Comparison of ENCODE assay signal across 20 cellular contexts in genomic region chr5:116301110-116301509, GRCh38.
"Had no signal": no experiment of that assay in that cellular context is flagged by ENCODE, and none has a peak within 500 bp of the region (broad histone marks: within the 10 kb centered on the region; RNA-seq: fewer than 3 reads in every experiment).

No MANE protein-coding gene starts in this region.

- ATAC-seq: activated T-helper 17 cell treated with anti-CD3 and anti-CD28 coated beads, Interleukin-2, amount 50 U/mL, for 72 hours had no signal

- DNase-seq: activated CD4-positive, alpha-beta memory T cell treated with anti-CD3 and anti-CD28 coated beads, Interleukin-2, amount 10 ng/mL, durations not matched to agents 7 days and 5 days; activated CD4-positive, alpha-beta T cell treated with anti-CD3 and anti-CD28 coated beads, Interleukin-2, amount 50 U/mL, for 1 hour; activated CD4-positive, CD25-positive, alpha-beta regulatory T cell; activated gamma-delta T cell; activated naive CD4-positive, alpha-beta T cell treated with anti-CD3 and anti-CD28 coated beads for 36 hours; activated T-cell treated with anti-CD3 and anti-CD28 coated beads for 4 hours; activated T-cell treated with anti-CD3 and anti-CD28 coated beads, Interleukin-2, amount 50 U/mL, for 48 hours; amygdala; Kasumi-1; NCI-H1092; NCI-H1417; NCI-H1930; NCI-H510A treated with DMSO at 0.1 percent for 48 hours; NCI-H748 treated with DMSO at 0.1 percent for 48 hours; SIG-M5; T-helper 2 cell; T1000 had no signal

- FAIRE-seq: astrocyte, TTC549 had no signal
